In genomic region chr12:129961856-129962255, GRCh38 we compare ENCODE assay signal across 12 cellular contexts. TPM values are rescaled to one million over a fixed set of nuclear protein-coding genes. Genes with fewer than 3 reads are reported as not detected.
"Had no signal": no experiment of that assay in that cellular context is flagged by ENCODE, and none has a peak within 500 bp of the region (broad histone marks: within the 10 kb centered on the region; RNA-seq: fewer than 3 reads in every experiment).

No MANE protein-coding gene starts in this region.

- H3K27ac Mint-ChIP-seq: GM23338, H9, HFFc6 had no signal

- H3K4me3 ChIP-seq: GM23248, GM23338, HAP-1 had no signal

- DNase-seq: GM23248, GOT3, H7, H9, HCEC 1CT, HFFc6 had no signal

- H3K9me3 Mint-ChIP-seq: H9 had no signal

- H3K4me1 ChIP-seq: HAP-1 had no signal

- H3K27ac ChIP-seq: GM23248 had no signal

- H3K4me2 ChIP-seq: GM23338 had no signal

- H3K4me3 Mint-ChIP-seq: GM23338, H9, HFFc6 had no signal

- H2AFZ ChIP-seq: GM23248, GM23338 had no signal

- H3K36me3 ChIP-seq: HAP-1 had no signal

- ATAC-seq: GM23338, HCT116 had no signal

- H3K9ac ChIP-seq: GM23248 had no signal

- H3K9me3 ChIP-seq: HAP-1 had no signal

- FAIRE-seq: H1, H54 had no signal

- H3K4me1 Mint-ChIP-seq: GM23338 had no signal

RNA-seq across cellular contexts. Expression of gene TMEM132D, which starts 58.0 kb away (rescaled TPM):
- total RNA-seq: GM23248, H4, HFFc6 had no signal
- polyA plus RNA-seq: GM23248 had no signal
